14 cellular contexts compared by ENCODE assay signal in genomic region chr17:78211032-78211431, GRCh38. TPM values are rescaled to one million over a fixed set of nuclear protein-coding genes. Genes with fewer than 3 reads are reported as not detected.
DNase-seq lines count a peak whose midpoint lies in the region; TF ChIP-seq lines count a peak whose summit lies in the region.
"Had no signal": no experiment of that assay in that cellular context is flagged by ENCODE, and none has a peak within 500 bp of the region (broad histone marks: within the 10 kb centered on the region; RNA-seq: fewer than 3 reads in every experiment).

No MANE protein-coding gene starts in this region.

- H3K9me3 Mint-ChIP-seq in mesothelial cell of epicardium, result no peaks in the 10 kb centered on the region
- H3K9me3 Mint-ChIP-seq: CD8-positive, alpha-beta T cell; H9 had no signal

- DNase-seq in NCI-H2196 (lab: John Stamatoyannopoulos, UW; ENCODE audit: unreplicated experiment) (peak; percentile 25), NCI-H2196 treated with DMSO at 0.1 percent for 48 hours (lab: John Stamatoyannopoulos, UW; ENCODE audit: unreplicated experiment) (no peak), NCI-H146 (lab: John Stamatoyannopoulos, UW) (peak; percentile 81), NCI-H526 treated with DMSO at 0.1 percent for 48 hours (lab: John Stamatoyannopoulos, UW) (peak; percentile 82), mesothelial cell of epicardium (ENCODE audit: low spot score in 2 of 2, unreplicated experiment in 2 of 2) (no peak), NCI-H226 (no peak), 8988T (no peak)
- DNase-seq in activated naive CD4-positive, alpha-beta T cell treated with Interleukin-2 at 50 U/mL for 16 hours, result no peak
- DNase-seq: Calu3; CD8-positive, alpha-beta T cell; H9 had no signal

- H3K27me3 Mint-ChIP-seq in mesothelial cell of epicardium (ENCODE audit: low read depth), result no peaks in the 10 kb centered on the region
- H3K27me3 Mint-ChIP-seq: B cell had no signal

- H3K4me3 Mint-ChIP-seq in mesothelial cell of epicardium, result no peak overlapping the region
- H3K4me3 Mint-ChIP-seq: B cell; CD8-positive, alpha-beta T cell; H9 had no signal

- peak overlapping the region; percentile 53 for H3K27ac Mint-ChIP-seq in mesothelial cell of epicardium
- H3K27ac Mint-ChIP-seq: B cell; CD8-positive, alpha-beta T cell; H9 had no signal

- no peaks in the 10 kb centered on the region for H3K36me3 Mint-ChIP-seq in mesothelial cell of epicardium
- H3K36me3 Mint-ChIP-seq: CD8-positive, alpha-beta T cell had no signal

- TF ChIP-seq CTCF in mesothelial cell of epicardium (IDR thresholded peaks at IDR 0.05; ENCODE audit: unreplicated experiment), result no peak

- H3K4me1 Mint-ChIP-seq in mesothelial cell of epicardium, result peaks cover 16% of the 10 kb centered on the region

RNA-seq across cellular contexts. Expression of gene BIRC5, which starts 3.0 kb away (rescaled TPM):
- total RNA-seq in mesothelial cell of epicardium, result 22.8 to 23.8 TPM (median 22.9 TPM) in 3 replicates

RNA-seq across cellular contexts. Expression of gene TMEM235, which starts 20.4 kb away (rescaled TPM):
- 1.5 to 1.8 TPM (median 1.5 TPM) in 3 replicates for total RNA-seq in mesothelial cell of epicardium
- total RNA-seq: A172; B cell; Calu3; CD8-positive, alpha-beta T cell; HepG2 had no signal

RNA-seq across cellular contexts. Expression of gene AFMID, which starts 23.9 kb away (rescaled TPM):
- total RNA-seq in mesothelial cell of epicardium, result 24.1 to 32.3 TPM (median 27.6 TPM) in 3 replicates

RNA-seq across cellular contexts. Expression of gene TK1, which starts 24.2 kb away (rescaled TPM):
- 23.3 to 25.7 TPM (median 23.3 TPM) in 3 replicates for total RNA-seq in mesothelial cell of epicardium

RNA-seq across cellular contexts. Expression of gene SYNGR2, which starts 42.7 kb away (rescaled TPM):
- total RNA-seq in mesothelial cell of epicardium, result 47.7 to 52.7 TPM (median 52.0 TPM) in 3 replicates

Comparison
In these comparisons a context has a peak if more than half of its experiments do, and no peak if none do; other contexts are left out.
1. DNase-seq: peak in NCI-H2196 (single experiment), NCI-H146 (single experiment) and NCI-H526 treated with DMSO at 0.1 percent for 48 hours (single experiment); none in NCI-H2196 treated with DMSO at 0.1 percent for 48 hours (single experiment), mesothelial cell of epicardium (0 of 2), NCI-H226 (single experiment), activated naive CD4-positive, alpha-beta T cell treated with Interleukin-2 at 50 U/mL for 16 hours (single experiment) and 8988T (single experiment).